ENCODE assay signal across 8 cellular contexts in genomic region chr2:24792874-24793751, GRCh38. TPM values are rescaled to one million over a fixed set of nuclear protein-coding genes. Genes with fewer than 3 reads are reported as not detected.
DNase-seq lines count a peak whose midpoint lies in the region; ATAC-seq and FAIRE-seq lines count a peak whose summit lies in the region.

Gene CENPO (plus strand): TSS chr2:24793425. CDS start chr2:24793920, 495 bp downstream.
Gene PTRHD1 (minus strand): TSS chr2:24793391. CDS start chr2:24793377, 14 bp downstream.

- H3K27me3 Mint-ChIP-seq in effector memory CD8-positive, alpha-beta T cell: no peaks in the 10 kb centered on the region
- no peaks in the 10 kb centered on the region for H3K27me3 Mint-ChIP-seq in memory B cell

- H3K9me3 Mint-ChIP-seq in effector memory CD8-positive, alpha-beta T cell: no peaks in the 10 kb centered on the region
- H3K9me3 Mint-ChIP-seq in memory B cell: no peaks in the 10 kb centered on the region

- peak within 1 kb of the TSS; percentile 97 to 99 for H3K4me3 Mint-ChIP-seq in effector memory CD8-positive, alpha-beta T cell
- peak within 1 kb of the TSS; percentile 99 for H3K4me3 Mint-ChIP-seq in memory B cell

- in situ Hi-C loops in Caki2 (cut with HindIII; ENCODE audit: low pct_unique_long_range_greater_than_20kb, low sequenced_read_pairs): no loop called here

- H3K27ac Mint-ChIP-seq in effector memory CD8-positive, alpha-beta T cell: peak within 1 kb of the TSS; percentile 98 to 99
- H3K27ac Mint-ChIP-seq in memory B cell: peak within 1 kb of the TSS; percentile 99

- peaks cover 12 to 19% of the 10 kb centered on the region in 2 donors for H3K4me1 Mint-ChIP-seq in effector memory CD8-positive, alpha-beta T cell (ENCODE audit: low read depth in 2 of 2)
- peaks cover 20% of the 10 kb centered on the region for H3K4me1 Mint-ChIP-seq in memory B cell

- peaks cover 10% of the 10 kb centered on the region for H3K36me3 Mint-ChIP-seq in effector memory CD8-positive, alpha-beta T cell (ENCODE audit: insufficient read depth)
- peaks cover 20% of the 10 kb centered on the region for H3K36me3 Mint-ChIP-seq in memory B cell

- peak; percentile 82 for ATAC-seq in GM21367 (IDR thresholded peaks at IDR 0.05; ENCODE audit: unreplicated experiment)
- peak; percentile 97 for ATAC-seq in effector memory CD8-positive, alpha-beta T cell (replicated peaks)
- peak; percentile 96 for ATAC-seq in memory B cell (ENCODE audit: low read depth)

- FAIRE-seq in HTR-8/SVneo (lab: Jason Lieb, UNC): peak; percentile 83

- DNase-seq in Caki2 (ENCODE audit: low read depth): peak; percentile 98
- DNase-seq in HTR-8/SVneo (ENCODE audit: insufficient read length, low spot score): peak; percentile 98
- DNase-seq in NOMO-1 treated with DMSO at 0.1 percent for 48 hours (lab: John Stamatoyannopoulos, UW; ENCODE audit: unreplicated experiment): peak; percentile 92
- DNase-seq in activated CD8-positive, alpha-beta memory T cell treated with anti-CD3 and anti-CD28 coated beads for 4 hours (ENCODE audit: low read depth in 2 of 2): peak; percentile 85 to 91
- DNase-seq in effector memory CD8-positive, alpha-beta T cell: peak; percentile 89 to 94 (median 90)
- peak; percentile 93 to 97 for DNase-seq in memory B cell (ENCODE audit: low spot score in 2 of 2)
- DNase-seq in stimulated activated CD8-positive, alpha-beta memory T cell treated with anti-CD3 and anti-CD28 coated beads, Interleukin-12 subunit alpha, Interleukin-12 subunit beta, amount 100 ng/mL, for 24 hours (ENCODE audit: extremely low read depth): peak; percentile 87

RNA-seq across cellular contexts. Expression of gene CENPO, which starts in this region (rescaled TPM):
- total RNA-seq in Caki2 (2014; rRNA removed; shearing (Covaris generic); ENCODE audit: low replicate concordance): 27.9 and 45.1 TPM in 2 replicates

RNA-seq across cellular contexts. Expression of gene PTRHD1, which starts in this region (rescaled TPM):
- total RNA-seq in Caki2 (2014; rRNA removed; shearing (Covaris generic); ENCODE audit: low replicate concordance): 42.3 and 60.5 TPM in 2 replicates

Comparison
In these comparisons a context has a peak if more than half of its experiments do, and no peak if none do; other contexts are left out.
1. Peak in every context shown above with its lines: DNase-seq and ATAC-seq.